1 cellular context compared by ENCODE assay signal in genomic region chr5:119080975-119081374, GRCh38.
A peak's percentile ranks its signal among the peaks of the same experiment; 100 is the strongest.
TF ChIP-seq lines count a peak whose summit lies in the region.

No MANE protein-coding gene starts in this region.

TF ChIP-seq in WTC11, 78 proteins besides CTCF, POLR2A, EP300 and RAD21 (continued from another document):
- peak; percentile 72 for TF ChIP-seq PRDM15 (CRISPR knock-in tag; IDR thresholded peaks at IDR 0.05)
TF ChIP-seq in WTC11: peak in this region for 1.
